In the genomic region with DNA sequence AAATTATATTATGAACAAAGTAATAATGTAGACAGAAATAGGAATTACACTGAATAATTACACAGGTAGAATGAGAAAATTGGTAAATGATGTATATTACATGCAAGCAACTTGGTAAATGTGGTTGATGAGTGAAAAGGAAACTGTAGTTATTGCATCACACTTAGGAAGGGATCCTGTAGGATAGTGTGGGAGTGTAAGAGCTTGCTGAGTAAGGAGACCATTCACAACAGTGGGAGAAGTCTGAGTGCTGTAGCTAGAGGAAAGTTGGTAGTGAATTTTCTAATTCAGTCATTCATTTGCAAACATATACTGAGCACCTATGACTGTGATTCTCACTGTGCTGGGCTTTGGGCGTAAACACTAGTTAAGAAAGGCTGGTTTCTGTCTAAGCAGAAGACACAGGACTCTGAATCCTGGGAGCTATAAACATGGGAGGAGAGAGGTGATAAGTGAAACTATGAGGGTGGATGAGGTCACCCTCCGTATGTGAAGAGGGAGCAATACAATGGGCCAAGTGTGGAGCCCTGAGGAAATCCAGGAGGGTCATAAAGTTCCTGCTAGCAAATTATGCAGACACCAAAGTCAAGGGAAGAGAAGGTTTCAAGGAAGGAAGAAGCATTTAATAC, we compare ENCODE assay signal across 1 cellular context.
TF ChIP-seq lines count a peak whose summit lies in the region.

No MANE protein-coding gene starts in this region.

TF ChIP-seq in IMR-90, 13 proteins besides CTCF, POLR2A, EP300 and RAD21:
- no peak for TF ChIP-seq MAZ (IDR thresholded peaks at IDR 0.05; ENCODE audit: borderline replicate concordance, low read depth, low read length)
- TF ChIP-seq, protein P1, sequence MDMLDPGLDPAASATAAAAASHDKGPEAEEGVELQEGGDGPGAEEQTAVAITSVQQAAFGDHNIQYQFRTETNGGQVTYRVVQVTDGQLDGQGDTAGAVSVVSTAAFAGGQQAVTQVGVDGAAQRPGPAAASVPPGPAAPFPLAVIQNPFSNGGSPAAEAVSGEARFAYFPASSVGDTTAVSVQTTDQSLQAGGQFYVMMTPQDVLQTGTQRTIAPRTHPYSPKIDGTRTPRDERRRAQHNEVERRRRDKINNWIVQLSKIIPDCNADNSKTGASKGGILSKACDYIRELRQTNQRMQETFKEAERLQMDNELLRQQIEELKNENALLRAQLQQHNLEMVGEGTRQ (IDR thresholded peaks at IDR 0.05; ENCODE audit: low read depth, low read length) = no peak
- no peak for TF ChIP-seq BHLHE40 (IDR thresholded peaks at IDR 0.05; ENCODE audit: low read depth, low read length)
- TF ChIP-seq CEBPB (IDR thresholded peaks at IDR 0.05; ENCODE audit: low read depth, low read length) = peak; percentile 86
- TF ChIP-seq MAFK (IDR thresholded peaks at IDR 0.05; ENCODE audit: low read depth, low read length) = no peak
